8 cellular contexts compared by ENCODE assay signal in the genomic region with DNA sequence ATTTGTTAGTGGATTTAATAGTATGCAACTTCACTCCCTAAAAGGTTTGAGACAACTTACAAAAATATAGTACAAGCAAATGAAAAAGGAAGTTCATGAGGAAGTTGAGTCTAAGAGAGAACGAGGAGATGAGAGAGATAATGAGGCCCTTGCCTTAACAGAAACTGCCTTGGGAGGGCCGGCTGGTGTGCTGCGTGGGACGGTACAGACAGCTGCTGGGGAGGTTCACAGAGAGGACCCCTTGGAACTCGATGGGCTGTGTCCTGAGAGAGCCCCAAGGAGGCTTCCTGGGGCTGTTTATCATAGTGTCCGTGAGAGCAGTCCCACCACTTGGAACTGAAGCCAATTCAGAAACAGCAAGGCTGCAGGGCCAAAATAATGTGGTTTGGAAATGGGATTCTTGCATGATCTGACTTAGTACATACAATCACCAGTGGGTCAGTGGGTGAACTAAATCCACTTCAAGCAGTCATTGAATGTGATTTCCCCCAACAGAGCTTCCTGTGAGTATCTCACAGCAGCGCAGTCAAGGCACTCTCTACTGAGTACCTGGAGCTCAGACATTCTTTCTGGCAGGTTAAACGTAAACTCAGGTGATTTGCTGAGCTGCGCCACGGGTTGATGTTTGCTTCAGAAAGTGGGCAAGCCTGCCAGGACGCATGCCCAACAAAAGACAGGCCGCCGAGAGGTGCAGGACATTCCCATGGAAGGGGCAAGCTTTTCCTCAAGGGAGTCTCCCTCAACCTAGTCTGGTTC.
A peak's percentile ranks its signal among the peaks of the same experiment; 100 is the strongest.
DNase-seq lines count a peak whose midpoint lies in the region; ATAC-seq and TF ChIP-seq lines count a peak whose summit lies in the region.

No MANE protein-coding gene starts in this region.

- TF ChIP-seq CTCF in fibroblast of villous mesenchyme (IDR thresholded peaks at IDR 0.05; ENCODE audit: insufficient read depth, low read depth, low read length): no peak

- no peak overlapping the region for H3K27ac ChIP-seq in caudate nucleus (ENCODE audit: low read depth, low read length)

- DNase-seq in SKM-1 treated with dmso at 0.1 percent for 144 hours (lab: John Stamatoyannopoulos, UW; ENCODE audit: unreplicated experiment) (peak; percentile 84), fibroblast of villous mesenchyme (ENCODE audit: low read depth) (peak; percentile 34), caudate nucleus (lab: John Stamatoyannopoulos, UW) (no peak), NCI-H2171 (lab: John Stamatoyannopoulos, UW) (no peak), DMS 273 treated with DMSO at 0.1 percent for 48 hours (lab: John Stamatoyannopoulos, UW) (no peak)

- peak; percentile 74 for ATAC-seq in GM18502 (IDR thresholded peaks at IDR 0.05; ENCODE audit: poor library complexity, unreplicated experiment)
- peak; percentile 78 for ATAC-seq in HG02852 (IDR thresholded peaks at IDR 0.05; ENCODE audit: unreplicated experiment)
- no peak for ATAC-seq in HG02840 (IDR thresholded peaks at IDR 0.05; ENCODE audit: low FRiP score, unreplicated experiment)

- H3K4me3 ChIP-seq in fibroblast of villous mesenchyme (ENCODE audit: low read depth, low read length): no peak overlapping the region

Comparison
In these comparisons a context has a peak if more than half of its experiments do, and no peak if none do; other contexts are left out.
1. DNase-seq: peak in SKM-1 treated with dmso at 0.1 percent for 144 hours (single experiment) and fibroblast of villous mesenchyme (single experiment); none in caudate nucleus (0 of 61), NCI-H2171 (single experiment) and DMS 273 treated with DMSO at 0.1 percent for 48 hours (single experiment).